In genomic region chr2:85538507-85539360, GRCh38 we compare ENCODE assay signal across 8 cellular contexts. TPM values are rescaled to one million over a fixed set of nuclear protein-coding genes. Genes with fewer than 3 reads are reported as not detected.
A peak's percentile ranks its signal among the peaks of the same experiment; 100 is the strongest.
DNase-seq lines count a peak whose midpoint lies in the region; ATAC-seq, FAIRE-seq and TF ChIP-seq lines count a peak whose summit lies in the region.

Gene MAT2A, plus strand, starts transcription at chr2:85539168. Its CDS starts 120 bp downstream, at chr2:85539288.

- peaks cover 0 to 55% (median 38%) of the 10 kb centered on the region in 12 donors for H3K4me1 ChIP-seq in heart left ventricle

- no peaks in the 10 kb centered on the region for H3K9me3 Mint-ChIP-seq in progenitor cell of endocrine pancreas (ENCODE audit: low read depth)

- intact Hi-C loops in heart left ventricle (cut with DNase I): loop anchor here in 8 of 10 donors (1.0 to 5.0 kb wide), 8 partner anchors 22 to 105 kb away; partner anchors contain the start of gene GGCX (in 1 of the 8)

- TF ChIP-seq CTCF in heart left ventricle (IDR thresholded peaks at IDR 0.05) (peak; percentile 55 to 91 (median 80)), progenitor cell of endocrine pancreas (IDR thresholded peaks at IDR 0.05; ENCODE audit: unreplicated experiment) (peak; percentile 77)

- peak within 1 kb of the TSS; percentile 59 to 98 (median 90) for H3K4me3 ChIP-seq in heart left ventricle

- H3K36me3 ChIP-seq in heart left ventricle: peaks cover 4 to 37% (median 30%) of the 10 kb centered on the region in 9 donors

- H3K27ac ChIP-seq in adipose tissue (ENCODE audit: low read depth, low read length): peak within 1 kb of the TSS; percentile 97
- H3K27ac ChIP-seq in heart left ventricle: peak within 1 kb of the TSS; percentile 94 to 100 (median 99)

- TF ChIP-seq POLR2A in GM12891 (IDR thresholded peaks at IDR 0.05; ENCODE audit: low read depth, low read length): peak; percentile 99
- TF ChIP-seq POLR2A in heart left ventricle (IDR thresholded peaks at IDR 0.05): peak in 1 of 2 donors; percentile 98

- peak; percentile 91 for FAIRE-seq in GM12891 (lab: Jason Lieb, UNC)

- H3K9me3 ChIP-seq in heart left ventricle: no peaks in the 10 kb centered on the region

- 0 to 1% (median 0%) methylated on average over 88 to 92 of the region's 92 CpGs for WGBS in adipose tissue, 3 donors
- WGBS in heart left ventricle, 4 donors: 0 to 1% (median 0%) methylated on average over 50 to 92 of the region's 92 CpGs

- peak within 1 kb of the TSS; percentile 93 for H3K4me3 Mint-ChIP-seq in progenitor cell of endocrine pancreas (ENCODE audit: low read depth)

- H3K27me3 ChIP-seq in heart left ventricle: no peaks in the 10 kb centered on the region

- H3K27ac Mint-ChIP-seq in progenitor cell of endocrine pancreas: peak within 1 kb of the TSS; percentile 100

- H3K36me3 Mint-ChIP-seq in progenitor cell of endocrine pancreas (ENCODE audit: insufficient read depth): peaks cover 26% of the 10 kb centered on the region

- peak; percentile 72 for ATAC-seq in HG02840 (IDR thresholded peaks at IDR 0.05; ENCODE audit: low FRiP score, unreplicated experiment)
- ATAC-seq in heart left ventricle: peak; percentile 87 to 90 (median 89)

- DNase-seq in GM12891 (ENCODE audit: insufficient read length, low spot score): peak; percentile 82
- DNase-seq in NCI-H1436 (lab: John Stamatoyannopoulos, UW): peak; percentile 90
- peak; percentile 69 for DNase-seq in T follicular helper cell (ENCODE audit: low read depth)
- peak; percentile 95 to 96 (median 96) for DNase-seq in heart left ventricle
- peak; percentile 97 for DNase-seq in progenitor cell of endocrine pancreas (ENCODE audit: low spot score, unreplicated experiment)
- peak; percentile 95 for DNase-seq in ureter (ENCODE audit: low spot score)

- peaks cover 43% of the 10 kb centered on the region for H3K4me1 Mint-ChIP-seq in progenitor cell of endocrine pancreas (ENCODE audit: low read depth)

- no peaks in the 10 kb centered on the region for H3K27me3 Mint-ChIP-seq in progenitor cell of endocrine pancreas

TF ChIP-seq in GM12891, 5 proteins besides CTCF, POLR2A, EP300 and RAD21:
- peak; percentile 97 for TF ChIP-seq POU2F2 (IDR thresholded peaks at IDR 0.05; ENCODE audit: low read depth, low read length)
- TF ChIP-seq TAF1 (IDR thresholded peaks at IDR 0.05; ENCODE audit: low read depth, low read length): peak; percentile 96
- peak; percentile 60 for TF ChIP-seq PAX5 (IDR thresholded peaks at IDR 0.05; ENCODE audit: insufficient read depth, low read length, severe bottlenecking)
- peak; percentile 49; the same call in 1 of the 2 replicates for TF ChIP-seq SPI1 (IDR thresholded peaks at IDR 0.05; ENCODE audit: low read depth, low read length)
- TF ChIP-seq POLR2AphosphoS5 (IDR thresholded peaks at IDR 0.05; ENCODE audit: low read depth, low read length): peak; percentile 99

RNA-seq across cellular contexts. Expression of gene MAT2A, which starts in this region (rescaled TPM):
- polyA plus RNA-seq in GM12891 (2012; ENCODE audit: low read depth, missing spikeins): 197 TPM
- 100 to 1,000 TPM; 139 to 362 (median 309) TPM for polyA plus RNA-seq in adipose tissue
- total RNA-seq in heart left ventricle: 100 to 1,000 TPM in 7 of 9 donors, 10 to 100 TPM in 2; 66.0 to 218 (median 128) TPM
- polyA plus RNA-seq in heart left ventricle: 100 to 1,000 TPM in 1 of 2 donors, 10 to 100 TPM in 1; 72.3 to 131 TPM
- 281 and 304 TPM in 2 replicates for total RNA-seq in progenitor cell of endocrine pancreas
- 450 TPM for total RNA-seq in ureter

Comparison
In these comparisons a context has a peak if more than half of its experiments do, and no peak if none do; other contexts are left out.
1. Peak in every context shown above with its lines: DNase-seq, ATAC-seq, H3K4me3 ChIP-seq and H3K27ac ChIP-seq.